In the genomic region with DNA sequence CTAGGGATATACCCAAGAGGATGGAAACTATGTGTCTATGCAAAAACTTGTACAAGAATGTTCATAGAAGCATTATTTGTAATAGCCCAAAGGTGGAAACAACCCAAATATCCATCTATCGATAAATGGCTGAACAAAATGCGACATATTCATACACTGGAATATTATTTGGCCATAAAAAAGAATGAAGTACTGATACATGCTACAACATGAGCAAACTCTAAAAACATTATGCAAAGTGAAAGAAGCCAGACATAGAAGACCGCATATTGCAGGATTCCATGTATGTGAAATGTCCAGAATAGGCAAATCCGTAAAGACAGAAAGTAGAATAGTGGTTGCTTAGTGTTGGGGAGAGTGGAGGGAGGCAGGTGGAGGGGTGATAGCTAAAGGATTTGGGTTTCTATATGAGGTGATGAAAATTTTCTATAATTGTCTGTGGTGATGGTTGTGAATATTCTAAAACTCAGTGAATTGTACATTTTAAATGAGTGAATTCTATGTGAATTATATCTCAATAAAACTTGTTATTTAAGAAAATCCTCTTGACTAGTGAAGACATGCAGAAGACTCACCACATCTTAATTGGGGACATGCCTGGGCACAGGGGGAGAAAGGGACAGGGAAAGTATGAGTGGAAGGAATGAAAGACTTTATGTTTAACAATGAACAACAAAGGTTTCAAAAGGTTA, we compare ENCODE assay signal across 12 cellular contexts.
A peak's percentile ranks its signal among the peaks of the same experiment; 100 is the strongest.
DNase-seq lines count a peak whose midpoint lies in the region; ATAC-seq, FAIRE-seq and TF ChIP-seq lines count a peak whose summit lies in the region.
"Had no signal": no experiment of that assay in that cellular context is flagged by ENCODE, and none has a peak within 500 bp of the region (broad histone marks: within the 10 kb centered on the region; RNA-seq: fewer than 3 reads in every experiment).

No MANE protein-coding gene starts in this region.

- H3K36me3 Mint-ChIP-seq in stimulated activated naive CD8-positive, alpha-beta T cell treated with anti-CD3 and anti-CD28 coated beads, Interleukin-15, Interleukin-2, amounts not matched to agents 100 ng/mL and 50 ng/mL, for 24 hours (ENCODE audit: low read depth): peaks cover 10% of the 10 kb centered on the region

- H3K4me3 ChIP-seq in brain microvascular endothelial cell (ENCODE audit: low read depth, low read length) (no peak overlapping the region), neutrophil (ENCODE audit: low read depth in 1 of 2, low read length in 1 of 2) (peak overlapping the region; percentile 50 to 53)

- no peak for TF ChIP-seq CTCF in brain microvascular endothelial cell (IDR thresholded peaks at IDR 0.05; ENCODE audit: low read depth, low read length, missing control alignments)
- TF ChIP-seq CTCF in neutrophil (IDR thresholded peaks at IDR 0.05): no peak

- no peak overlapping the region for H3K4me3 Mint-ChIP-seq in stimulated activated naive CD8-positive, alpha-beta T cell treated with anti-CD3 and anti-CD28 coated beads, Interleukin-15, Interleukin-2, amounts not matched to agents 100 ng/mL and 50 ng/mL, for 24 hours
- H3K4me3 Mint-ChIP-seq: nephron progenitor cell had no signal

- no peaks in the 10 kb centered on the region for H3K9me3 Mint-ChIP-seq in stimulated activated naive CD8-positive, alpha-beta T cell treated with anti-CD3 and anti-CD28 coated beads, Interleukin-15, Interleukin-2, amounts not matched to agents 100 ng/mL and 50 ng/mL, for 24 hours
- H3K9me3 Mint-ChIP-seq: nephron progenitor cell had no signal

- H3K4me1 ChIP-seq in neutrophil (ENCODE audit: control insufficient read depth in 1 of 2, insufficient read depth in 1 of 2, low read depth in 1 of 2, low read length in 1 of 2): peaks cover 52 to 54% of the 10 kb centered on the region in 2 experiments

- peak overlapping the region; percentile 45 for H3K27ac ChIP-seq in brain microvascular endothelial cell
- peak overlapping the region; percentile 95 for H3K27ac ChIP-seq in neutrophil

- in situ Hi-C loops in brain microvascular endothelial cell (cut with HindIII; ENCODE audit: low pct_ligation_motif_present, low sequenced_read_pairs): no loop called here

- no peaks in the 10 kb centered on the region for H3K9me3 ChIP-seq in neutrophil

- ATAC-seq in stimulated activated naive CD8-positive, alpha-beta T cell treated with anti-CD3 and anti-CD28 coated beads, Interleukin-15, Interleukin-2, amounts not matched to agents 100 U/mL and 50 U/mL, for 24 hours: no peak

- peaks cover 29% of the 10 kb centered on the region for H3K4me1 Mint-ChIP-seq in stimulated activated naive CD8-positive, alpha-beta T cell treated with anti-CD3 and anti-CD28 coated beads, Interleukin-15, Interleukin-2, amounts not matched to agents 100 ng/mL and 50 ng/mL, for 24 hours (ENCODE audit: low read depth)

- H3K36me3 ChIP-seq in brain microvascular endothelial cell (replicated peaks) (peaks cover 17% of the 10 kb centered on the region), neutrophil (peaks cover 2% of the 10 kb centered on the region)

- peak overlapping the region; percentile 63 for H3K27ac Mint-ChIP-seq in stimulated activated naive CD8-positive, alpha-beta T cell treated with anti-CD3 and anti-CD28 coated beads, Interleukin-15, Interleukin-2, amounts not matched to agents 100 ng/mL and 50 ng/mL, for 24 hours
- H3K27ac Mint-ChIP-seq: nephron progenitor cell had no signal

- no peaks in the 10 kb centered on the region for H3K27me3 Mint-ChIP-seq in stimulated activated naive CD8-positive, alpha-beta T cell treated with anti-CD3 and anti-CD28 coated beads, Interleukin-15, Interleukin-2, amounts not matched to agents 100 ng/mL and 50 ng/mL, for 24 hours

- H3K27me3 ChIP-seq in brain microvascular endothelial cell (replicated peaks) (no peaks in the 10 kb centered on the region), neutrophil (no peaks in the 10 kb centered on the region)

- no peak for DNase-seq in stimulated activated naive CD8-positive, alpha-beta T cell treated with anti-CD3 and anti-CD28 coated beads, Interleukin-15, Interleukin-2, amounts not matched to agents 100 U/mL and 50 U/mL, for 24 hours
- DNase-seq in brain microvascular endothelial cell (no peak), SKM-1 treated with dmso at 0.1 percent for 144 hours (lab: John Stamatoyannopoulos, UW; ENCODE audit: unreplicated experiment) (no peak), RCC 7860 (ENCODE audit: low spot score) (no peak), islet precursor cell (no peak), NCI-H82 treated with DMSO at 0.1 percent for 48 hours (lab: John Stamatoyannopoulos, UW; ENCODE audit: unreplicated experiment) (no peak)
- DNase-seq: activated CD4-positive, alpha-beta T cell treated with anti-CD3 and anti-CD28 coated beads, Interleukin-2, amount 50 U/mL, for 4 hours; central memory CD4-positive, alpha-beta T cell; NCI-H1105; nephron progenitor cell had no signal

- FAIRE-seq in RCC 7860 (lab: Jason Lieb, UNC): no peak
